Comparison of ENCODE assay signal across 8 cellular contexts in the genomic region with DNA sequence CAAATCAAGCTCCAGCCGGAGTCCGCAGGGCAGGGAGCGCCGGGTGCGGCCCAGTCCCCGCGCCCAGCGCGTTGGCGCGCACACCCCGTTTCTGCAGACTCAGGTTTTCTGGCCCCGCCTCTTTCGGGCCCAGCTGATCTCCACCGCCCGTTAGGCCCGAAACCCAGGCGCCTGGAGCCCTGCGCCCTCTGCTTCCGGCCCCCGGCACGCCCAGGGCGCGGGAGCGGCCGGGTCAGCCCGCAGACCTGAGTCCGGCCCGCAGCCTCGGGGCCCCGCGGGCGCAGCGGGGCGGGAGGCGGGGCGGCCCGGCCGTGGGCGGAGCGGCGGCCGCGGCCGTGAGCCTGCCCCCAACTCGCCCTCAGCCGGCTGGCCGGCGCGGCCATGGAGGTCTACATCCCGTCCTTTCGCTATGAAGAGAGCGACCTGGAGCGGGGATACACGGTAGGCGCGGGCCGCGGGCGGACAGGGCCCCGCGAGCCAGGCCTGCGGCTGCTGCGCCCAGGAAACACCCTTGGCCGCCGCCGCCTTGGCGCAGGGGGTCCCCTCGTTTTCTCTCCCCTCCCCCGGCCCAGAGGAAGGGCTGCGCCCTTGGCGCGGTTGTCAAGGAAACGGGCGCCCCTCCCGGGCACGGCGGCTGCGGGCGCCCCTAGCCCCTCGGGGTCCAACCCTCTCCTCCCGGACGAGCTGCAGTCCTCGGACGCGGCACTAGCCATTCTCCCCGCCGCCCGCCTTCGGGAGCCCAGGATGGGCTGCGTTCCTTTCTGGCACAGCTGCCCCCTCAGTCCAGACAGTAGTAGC. TPM values are rescaled to one million over a fixed set of nuclear protein-coding genes. Genes with fewer than 3 reads are reported as not detected.
DNase-seq lines count a peak whose midpoint lies in the region; ATAC-seq and TF ChIP-seq lines count a peak whose summit lies in the region.

A gene with protein sequence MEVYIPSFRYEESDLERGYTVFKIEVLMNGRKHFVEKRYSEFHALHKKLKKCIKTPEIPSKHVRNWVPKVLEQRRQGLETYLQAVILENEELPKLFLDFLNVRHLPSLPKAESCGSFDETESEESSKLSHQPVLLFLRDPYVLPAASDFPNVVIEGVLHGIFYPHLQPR (plus strand): TSS at position 361 of the 798 bp plus-strand sequence. CDS start 21 bp downstream, at position 382.

- peak within 1 kb of the TSS; percentile 92 for H3K4me2 ChIP-seq in smooth muscle cell

- WGBS in smooth muscle cell (ENCODE audit: low lambda C conversion rate), result under 1% methylated on average over 56 of the region's 91 CpGs

- peaks cover 0 to 6% (median 4%) of the 10 kb centered on the region in 3 donors for H3K27me3 Mint-ChIP-seq in immature natural killer cell (ENCODE audit: low read depth in 3 of 3)

- peak; percentile 86 for ATAC-seq in HG02798 (IDR thresholded peaks at IDR 0.05; ENCODE audit: poor library complexity, unreplicated experiment)

- no peaks in the 10 kb centered on the region for H4K20me1 ChIP-seq in smooth muscle cell (ENCODE audit: low read depth)

- H2AFZ ChIP-seq in smooth muscle cell (ENCODE audit: low read depth), result peak within 1 kb of the TSS; percentile 88

- H3F3A ChIP-seq in smooth muscle cell (ENCODE audit: low read depth), result peaks cover 4% of the 10 kb centered on the region

- peak within 1 kb of the TSS; percentile 85 to 93 (median 89) for H3K27ac Mint-ChIP-seq in immature natural killer cell

- H3K4me1 ChIP-seq in smooth muscle cell (ENCODE audit: low read depth), result peaks cover 23% of the 10 kb centered on the region

- peaks cover 25 to 27% of the 10 kb centered on the region in 2 donors for H3K4me1 Mint-ChIP-seq in immature natural killer cell

- H3K9me3 ChIP-seq in smooth muscle cell (replicated peaks; ENCODE audit: low read depth), result no peaks in the 10 kb centered on the region

- H3K27ac ChIP-seq in caudate nucleus (ENCODE audit: low read depth, low read length), result peak within 1 kb of the TSS; percentile 75
- peak within 1 kb of the TSS; percentile 78 for H3K27ac ChIP-seq in smooth muscle cell (ENCODE audit: low read depth)

- peaks cover 35% of the 10 kb centered on the region for H3K79me2 ChIP-seq in smooth muscle cell (ENCODE audit: low read depth)

- DNase-seq in NCI-H1417 (lab: John Stamatoyannopoulos, UW) (peak; percentile 71 to 84 (median 81)), NCI-H1417 treated with DMSO at 0.1 percent for 48 hours (lab: John Stamatoyannopoulos, UW) (no peak), NCI-H1694 treated with DMSO at 0.1 percent for 48 hours (lab: John Stamatoyannopoulos, UW) (peak; percentile 39), caudate nucleus (lab: John Stamatoyannopoulos, UW) (peak in 58 of 61 donors; percentile 6 to 84 (median 61)), immature natural killer cell (peak; percentile 76 to 79 (median 77)), smooth muscle cell (lab: John Stamatoyannopoulos, UW; ENCODE audit: unreplicated experiment) (peak; percentile 59)

- H3K27me3 ChIP-seq in smooth muscle cell (ENCODE audit: low read depth), result no peaks in the 10 kb centered on the region

- H3K36me3 Mint-ChIP-seq in immature natural killer cell, result peaks cover 0 to 3% (median 0%) of the 10 kb centered on the region in 3 donors

- H3K4me3 ChIP-seq in WI38 (ENCODE audit: low read depth, low read length) (peak within 1 kb of the TSS; percentile 82), smooth muscle cell (peak within 1 kb of the TSS; percentile 96)

- no peaks in the 10 kb centered on the region for H3K36me3 ChIP-seq in smooth muscle cell (ENCODE audit: low read depth)

- TF ChIP-seq CTCF in WI38 (IDR thresholded peaks at IDR 0.05; ENCODE audit: low read depth, low read length) (no peak), smooth muscle cell (IDR thresholded peaks at IDR 0.05; ENCODE audit: borderline replicate concordance, insufficient read depth, poor library complexity, severe bottlenecking) (no peak)

- no peaks in the 10 kb centered on the region for H3K9me3 Mint-ChIP-seq in immature natural killer cell

- H3K9ac ChIP-seq in smooth muscle cell (ENCODE audit: low read depth), result peak within 1 kb of the TSS; percentile 89

- H3K4me3 Mint-ChIP-seq in immature natural killer cell, result peak within 1 kb of the TSS; percentile 92 to 95 (median 94)

RNA-seq across cellular contexts. Expression of the gene that starts here (rescaled TPM):
- polyA plus RNA-seq in immature natural killer cell (1 to 10 TPM; 2.1 to 6.4 (median 2.9) TPM), smooth muscle cell (15.3 and 20.4 TPM in 2 replicates)
- 22.5 and 44.9 TPM in 2 replicates for total RNA-seq in smooth muscle cell
